22 cellular contexts compared by ENCODE assay signal in the genomic region with DNA sequence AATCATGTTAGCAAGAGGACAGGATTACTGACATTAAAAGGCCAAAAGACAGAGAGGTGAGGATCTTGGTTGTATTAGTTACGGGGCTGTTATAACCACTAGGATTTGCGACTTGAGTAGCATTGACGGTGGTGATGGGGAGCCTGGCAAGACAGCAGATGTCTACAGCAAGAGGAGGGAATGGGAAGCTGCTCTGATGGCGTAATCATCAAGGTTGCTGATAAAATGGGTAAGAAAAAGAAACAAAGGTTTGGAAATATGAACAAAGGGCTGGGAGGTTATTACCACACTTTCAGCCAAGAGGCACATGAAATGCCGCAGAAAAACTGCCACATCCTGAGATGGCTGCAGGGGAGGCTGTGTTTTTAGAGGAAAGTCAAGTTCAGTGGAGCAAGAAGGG. TPM values are rescaled to one million over a fixed set of nuclear protein-coding genes. Genes with fewer than 3 reads are reported as not detected.
"Had no signal": no experiment of that assay in that cellular context is flagged by ENCODE, and none has a peak within 500 bp of the region (broad histone marks: within the 10 kb centered on the region; RNA-seq: fewer than 3 reads in every experiment).

No MANE protein-coding gene starts in this region.

- DNase-seq: effector memory CD4-positive, alpha-beta T cell; heart left ventricle; hippocampal formation; left colon; left ventricle myocardium superior; psoas muscle; retina; right lobe of liver; stimulated activated CD4-positive, alpha-beta T cell treated with anti-CD3 and anti-CD28 coated beads, Interleukin-4, amount 100 ng/mL, for 1 hour; stimulated activated CD8-positive, alpha-beta memory T cell treated with anti-CD3 and anti-CD28 coated beads, Interleukin-4, amount 100 ng/mL, for 48 hours; stimulated activated naive CD8-positive, alpha-beta T cell treated with anti-CD3 and anti-CD28 coated beads, Interleukin-15, Interleukin-2, amounts not matched to agents 100 U/mL and 50 U/mL, for 24 hours; tibial artery; upper lobe of left lung; uterus had no signal

- H3K9me3 ChIP-seq: right lobe of liver, suprapubic skin, uterus had no signal

- H3K27ac ChIP-seq: heart left ventricle, psoas muscle, right lobe of liver, suprapubic skin, tibial artery, upper lobe of left lung, uterus had no signal

- H3K4me1 ChIP-seq: right lobe of liver, suprapubic skin, tibial artery, upper lobe of left lung, uterus had no signal

- H3K27me3 ChIP-seq: heart left ventricle, right lobe of liver, suprapubic skin, tibial artery, upper lobe of left lung, uterus had no signal

- H3K4me3 ChIP-seq: heart left ventricle, lung, psoas muscle, right lobe of liver, suprapubic skin, tibial artery, upper lobe of left lung, uterus had no signal

- H3K36me3 ChIP-seq: heart left ventricle, right lobe of liver, suprapubic skin, tibial artery, upper lobe of left lung, uterus had no signal

RNA-seq across cellular contexts. Expression of a gene that starts 33.9 kb away (rescaled TPM):
- total RNA-seq: esophagus mucosa, fibroblast of lung, glomerular endothelial cell, kidney epithelial cell, left ventricle myocardium superior, myocyte, omental fat pad, psoas muscle, right lobe of liver, suprapubic skin had no signal
- polyA plus RNA-seq: fibroblast of lung, heart left ventricle, lung had no signal
